9 cellular contexts compared by ENCODE assay signal in the genomic region with DNA sequence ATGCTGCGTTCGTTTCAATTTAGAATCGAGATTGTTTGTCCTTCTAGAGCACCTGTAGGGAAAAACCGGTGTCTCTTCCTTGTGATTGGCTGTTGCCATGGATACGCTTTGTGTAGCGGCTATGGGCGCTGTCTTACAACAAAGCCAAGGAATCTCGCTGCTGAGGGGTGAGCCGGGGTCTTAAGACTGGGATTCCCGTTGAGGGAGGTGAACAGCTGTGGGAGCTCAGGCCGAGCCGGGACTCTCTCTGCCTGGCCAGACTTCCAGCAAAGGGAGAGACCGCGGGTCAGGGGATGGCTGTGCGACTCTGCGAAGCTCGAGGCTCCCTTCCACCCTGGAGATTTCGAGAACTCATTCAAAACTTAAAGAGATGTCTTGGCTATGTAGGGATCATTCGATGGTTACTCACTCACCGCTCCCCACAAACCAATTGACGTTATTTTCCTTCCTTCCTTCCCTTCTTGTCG. TPM values are rescaled to one million over a fixed set of nuclear protein-coding genes. Genes with fewer than 3 reads are reported as not detected.
DNase-seq lines count a peak whose midpoint lies in the region; ATAC-seq and TF ChIP-seq lines count a peak whose summit lies in the region.
"Had no signal": no experiment of that assay in that cellular context is flagged by ENCODE, and none has a peak within 500 bp of the region (broad histone marks: within the 10 kb centered on the region; RNA-seq: fewer than 3 reads in every experiment).

Gene LRRIQ1, plus strand, starts transcription at position 111 of the 467 bp plus-strand sequence. CDS start 1,826 bp downstream, outside the sequence.
Gene TSPAN19, minus strand, starts transcription at position 37 of the 467 bp plus-strand sequence. CDS start 6,331 bp downstream, outside the sequence.

- ATAC-seq in HG02884 (IDR thresholded peaks at IDR 0.05; ENCODE audit: unreplicated experiment) (peak; percentile 99), lung (ENCODE audit: insufficient read depth, low FRiP score) (peak; percentile 88)

- intact Hi-C loops in activated naive CD4-positive, alpha-beta T cell treated with anti-CD3 and anti-CD28 coated beads for 36 hours (cut with micrococcal nuclease), result no loop called here
- intact Hi-C loops in stomach (cut with DNase I; ENCODE audit: low total_unique reads), result no loop called here

- TF ChIP-seq EP300 in stomach (IDR thresholded peaks at IDR 0.05), result no peak

- H3K4me3 Mint-ChIP-seq in activated naive CD4-positive, alpha-beta T cell treated with anti-CD3 and anti-CD28 coated beads for 36 hours, result peak within 1 kb of the TSS; percentile 72
- peak within 1 kb of the TSS; percentile 94 for H3K4me3 Mint-ChIP-seq in endothelial cell (ENCODE audit: unreplicated experiment)

- H3K27ac ChIP-seq in WERI-Rb-1, result peak within 1 kb of the TSS; percentile 41; the same call in 1 of the 2 replicates
- H3K27ac ChIP-seq in lung (ENCODE audit: low read depth in 1 of 2, low read length in 1 of 2), result no peak within 1 kb of the TSS
- H3K27ac ChIP-seq in stomach, result peak within 1 kb of the TSS in 1 of 5 donors; percentile 31

- 1 to 2% methylated on average over 22 of the region's 22 CpGs for WGBS in lung, 2 donors
- WGBS in stomach, 5 donors, result 1 to 4% (median 2%) methylated on average over 19 to 22 of the region's 22 CpGs

- H3K4me1 Mint-ChIP-seq in activated naive CD4-positive, alpha-beta T cell treated with anti-CD3 and anti-CD28 coated beads for 36 hours (ENCODE audit: low read depth), result no peaks in the 10 kb centered on the region
- H3K4me1 Mint-ChIP-seq in endothelial cell (ENCODE audit: unreplicated experiment), result no peaks in the 10 kb centered on the region

- no peak for TF ChIP-seq POLR2A in stomach (IDR thresholded peaks at IDR 0.05)

- DNase-seq in activated naive CD4-positive, alpha-beta T cell treated with anti-CD3 and anti-CD28 coated beads for 36 hours, result peak; percentile 48
- no peak for DNase-seq in activated naive CD4-positive, alpha-beta T cell treated with anti-CD3 and anti-CD28 coated beads, Interleukin-2, amount 50 U/mL, for 16 hours
- peak; percentile 86 for DNase-seq in NCI-H187 treated with DMSO at 0.1 percent for 48 hours (lab: John Stamatoyannopoulos, UW)
- peak; percentile 93 for DNase-seq in WERI-Rb-1
- peak; percentile 78 for DNase-seq in endothelial cell (ENCODE audit: low spot score)
- peak; percentile 82 for DNase-seq in lung (ENCODE audit: low spot score)
- DNase-seq in stomach, result peak; percentile 62
- DNase-seq: DND-41 had no signal

- H3K27ac Mint-ChIP-seq in activated naive CD4-positive, alpha-beta T cell treated with anti-CD3 and anti-CD28 coated beads for 36 hours, result no peak within 1 kb of the TSS
- peak within 1 kb of the TSS; percentile 97 for H3K27ac Mint-ChIP-seq in endothelial cell (ENCODE audit: unreplicated experiment)

- H3K4me3 ChIP-seq in WERI-Rb-1 (ENCODE audit: low read depth, low read length) (peak within 1 kb of the TSS; percentile 81), lung (peak within 1 kb of the TSS; percentile 55), stomach (peak within 1 kb of the TSS; percentile 51 to 61 (median 53))

- no peaks in the 10 kb centered on the region for H3K9me3 Mint-ChIP-seq in activated naive CD4-positive, alpha-beta T cell treated with anti-CD3 and anti-CD28 coated beads for 36 hours
- no peaks in the 10 kb centered on the region for H3K9me3 Mint-ChIP-seq in endothelial cell (ENCODE audit: unreplicated experiment)

- H3K27me3 Mint-ChIP-seq in activated naive CD4-positive, alpha-beta T cell treated with anti-CD3 and anti-CD28 coated beads for 36 hours (ENCODE audit: low read depth), result peaks cover 9% of the 10 kb centered on the region
- H3K27me3 Mint-ChIP-seq in endothelial cell (ENCODE audit: unreplicated experiment), result peaks cover 2% of the 10 kb centered on the region

- H3K27me3 ChIP-seq in WERI-Rb-1 (ENCODE audit: insufficient read depth, low read depth, severe bottlenecking), result no peaks in the 10 kb centered on the region
- no peaks in the 10 kb centered on the region for H3K27me3 ChIP-seq in lung (ENCODE audit: control insufficient read depth, insufficient read depth)
- H3K27me3 ChIP-seq in stomach, result no peaks in the 10 kb centered on the region

- H3K36me3 Mint-ChIP-seq in activated naive CD4-positive, alpha-beta T cell treated with anti-CD3 and anti-CD28 coated beads for 36 hours (ENCODE audit: low read depth), result no peaks in the 10 kb centered on the region
- no peaks in the 10 kb centered on the region for H3K36me3 Mint-ChIP-seq in endothelial cell (ENCODE audit: low read depth, unreplicated experiment)

- CTCF ChIA-PET in activated naive CD4-positive, alpha-beta T cell treated with anti-CD3 and anti-CD28 coated beads for 36 hours (lab: Charles Lee), result interaction anchor here (1.3 to 1.4 kb wide), 2 partner anchors 162 to 163 kb away, joined by 3 to 5 read pairs; no protein-coding TSS in a partner anchor

- H3K36me3 ChIP-seq in WERI-Rb-1, result no peaks in the 10 kb centered on the region
- H3K36me3 ChIP-seq in lung (ENCODE audit: control insufficient read depth in 2 of 2, insufficient read depth in 2 of 2, low read length in 2 of 2), result no peaks in the 10 kb centered on the region
- H3K36me3 ChIP-seq in stomach, result no peaks in the 10 kb centered on the region

- H3K4me1 ChIP-seq in lung (ENCODE audit: control insufficient read depth in 2 of 2, insufficient read depth in 2 of 2, low read length in 2 of 2) (no peaks in the 10 kb centered on the region), stomach (peaks cover 0 to 11% (median 7%) of the 10 kb centered on the region in 4 donors)

- TF ChIP-seq CTCF in WERI-Rb-1 (IDR thresholded peaks at IDR 0.05; ENCODE audit: low read depth, low read length) (no peak), endothelial cell (IDR thresholded peaks at IDR 0.05; ENCODE audit: unreplicated experiment) (no peak), lung (IDR thresholded peaks at IDR 0.05; ENCODE audit: control extremely low read depth, extremely low read depth) (no peak), stomach (IDR thresholded peaks at IDR 0.05) (no peak)

- H3K9me3 ChIP-seq in WERI-Rb-1 (ENCODE audit: severe bottlenecking) (no peaks in the 10 kb centered on the region), lung (ENCODE audit: control insufficient read depth in 2 of 2, insufficient read depth in 1 of 2, low read length in 1 of 2) (no peaks in the 10 kb centered on the region), stomach (no peaks in the 10 kb centered on the region)

RNA-seq across cellular contexts. Expression of gene LRRIQ1, which starts in this region (rescaled TPM):
- total RNA-seq in activated naive CD4-positive, alpha-beta T cell treated with anti-CD3 and anti-CD28 coated beads for 36 hours, result not detected
- 1.1 TPM for total RNA-seq in endothelial cell (ENCODE audit: unreplicated experiment)
- total RNA-seq in lung, result 10 to 100 TPM; 19.4 to 33.2 TPM
- polyA plus RNA-seq in lung, result 1 to 10 TPM; 3.4 to 4.6 TPM
- total RNA-seq in stomach, result 1 to 10 TPM in 1 of 5 donors, under 1 TPM in 1, not detected in 3; 0.92 to 2.2 TPM
- polyA plus RNA-seq in stomach, result under 1 TPM in 1 of 3 donors, not detected in 2; 0.05 TPM

RNA-seq across cellular contexts. Expression of gene TSPAN19, which starts in this region (rescaled TPM):
- total RNA-seq in activated naive CD4-positive, alpha-beta T cell treated with anti-CD3 and anti-CD28 coated beads for 36 hours, result not detected
- total RNA-seq in endothelial cell (ENCODE audit: unreplicated experiment) (0.59 TPM), lung (10 to 100 TPM; 13.7 to 17.1 TPM), stomach (10 to 100 TPM in 1 of 5 donors, not detected in 4; 12.3 TPM)
- polyA plus RNA-seq in lung (10 to 100 TPM; 10.5 to 21.5 TPM), stomach (not detected)

Comparison
In these comparisons a context has a peak if more than half of its experiments do, and no peak if none do; other contexts are left out.
1. RNA of gene TSPAN19 (polyA plus RNA-seq): 10.5 to 21.5 TPM in lung; not detected in stomach; every median in the first group is over 10 times any median in the second.
2. Peak in DNase-seq in activated naive CD4-positive, alpha-beta T cell treated with anti-CD3 and anti-CD28 coated beads for 36 hours; RNA of the genes that start here not detected or under 1 TPM.
3. Peak in every context shown above with its lines, with median percentiles within 50 percentile points of each other: H3K4me3 ChIP-seq.